16 cellular contexts compared by ENCODE assay signal in genomic region chr17:17128476-17129075, GRCh38.
DNase-seq lines count a peak whose midpoint lies in the region; ATAC-seq and TF ChIP-seq lines count a peak whose summit lies in the region.
"Had no signal": no experiment of that assay in that cellular context is flagged by ENCODE, and none has a peak within 500 bp of the region (broad histone marks: within the 10 kb centered on the region; RNA-seq: fewer than 3 reads in every experiment).

No MANE protein-coding gene starts in this region.

- H3K79me2 ChIP-seq in neural progenitor cell (ENCODE audit: low read depth) = peaks cover 3% of the 10 kb centered on the region

- no peak overlapping the region for H2AFZ ChIP-seq in neural progenitor cell (replicated peaks)

- 77 to 84% methylated on average over 14 of the region's 14 CpGs for WGBS in aorta, 2 donors

- H3K27ac ChIP-seq in neural progenitor cell = no peak overlapping the region
- H3K27ac ChIP-seq in aorta (ENCODE audit: low read depth in 1 of 2, low read length in 2 of 2) = no peak overlapping the region
- H3K27ac ChIP-seq: cardiac muscle cell had no signal

- no peak overlapping the region for H3K4me3 ChIP-seq in neural progenitor cell
- H3K4me3 ChIP-seq in aorta (ENCODE audit: low read length in 2 of 2) = no peak overlapping the region
- H3K4me3 ChIP-seq: cardiac muscle cell, GM12878 had no signal

- intact Hi-C loops in aorta (cut with DNase I) = no loop called here

- H3K9me3 ChIP-seq in neural progenitor cell (ENCODE audit: low read depth) (no peaks in the 10 kb centered on the region), aorta (ENCODE audit: control insufficient read depth, low read length) (no peaks in the 10 kb centered on the region)

- no peak overlapping the region for H3K9ac ChIP-seq in neural progenitor cell

- no peak overlapping the region for H3K4me2 ChIP-seq in neural progenitor cell

- H4K20me1 ChIP-seq in neural progenitor cell (ENCODE audit: low read depth) = peaks cover 31% of the 10 kb centered on the region

- H3K36me3 ChIP-seq in neural progenitor cell (no peaks in the 10 kb centered on the region), aorta (ENCODE audit: control insufficient read depth in 1 of 2, insufficient read depth in 2 of 2, low read length in 1 of 2) (no peaks in the 10 kb centered on the region)

- TF ChIP-seq CTCF in neural progenitor cell (IDR thresholded peaks at IDR 0.05) (no peak), osteocyte (IDR thresholded peaks at IDR 0.05) (no peak)

- H3K27me3 Mint-ChIP-seq in stimulated activated naive CD8-positive, alpha-beta T cell treated with anti-CD3 and anti-CD28 coated beads, Interleukin-15, amount 100 ng/mL, for 72 hours = no peaks in the 10 kb centered on the region
- H3K27me3 Mint-ChIP-seq in central memory CD8-positive, alpha-beta T cell = no peaks in the 10 kb centered on the region
- H3K27me3 Mint-ChIP-seq in neural progenitor cell (ENCODE audit: insufficient read depth, low read depth) = peaks cover 10% of the 10 kb centered on the region
- H3K27me3 Mint-ChIP-seq in osteocyte (ENCODE audit: unreplicated experiment) = no peaks in the 10 kb centered on the region
- H3K27me3 Mint-ChIP-seq: CD4-positive, alpha-beta T cell had no signal

- H3K4me1 ChIP-seq in neural progenitor cell = peaks cover 32% of the 10 kb centered on the region
- no peaks in the 10 kb centered on the region for H3K4me1 ChIP-seq in aorta (ENCODE audit: control insufficient read depth in 1 of 2, insufficient read depth in 2 of 2, low read length in 2 of 2)

- H3K27me3 ChIP-seq in neural progenitor cell (no peaks in the 10 kb centered on the region), aorta (ENCODE audit: control insufficient read depth in 1 of 2, insufficient read depth in 2 of 2, low read length in 1 of 2) (no peaks in the 10 kb centered on the region)
- H3K27me3 ChIP-seq: cardiac muscle cell had no signal

- no peak overlapping the region for H3K4me3 Mint-ChIP-seq in stimulated activated naive CD8-positive, alpha-beta T cell treated with anti-CD3 and anti-CD28 coated beads, Interleukin-15, amount 100 ng/mL, for 72 hours
- H3K4me3 Mint-ChIP-seq in central memory CD8-positive, alpha-beta T cell = no peak overlapping the region
- H3K4me3 Mint-ChIP-seq in neural progenitor cell = no peak overlapping the region
- no peak overlapping the region for H3K4me3 Mint-ChIP-seq in osteocyte (ENCODE audit: unreplicated experiment)
- H3K4me3 Mint-ChIP-seq: CD4-positive, alpha-beta T cell; neural crest cell had no signal

- peaks cover 36% of the 10 kb centered on the region for H3K4me1 Mint-ChIP-seq in stimulated activated naive CD8-positive, alpha-beta T cell treated with anti-CD3 and anti-CD28 coated beads, Interleukin-15, amount 100 ng/mL, for 72 hours
- peaks cover 53% of the 10 kb centered on the region for H3K4me1 Mint-ChIP-seq in central memory CD8-positive, alpha-beta T cell
- H3K4me1 Mint-ChIP-seq in neural progenitor cell (peaks cover 52% of the 10 kb centered on the region), osteocyte (ENCODE audit: unreplicated experiment) (peaks cover 18% of the 10 kb centered on the region)

- no peak for DNase-seq in stimulated activated naive CD8-positive, alpha-beta T cell treated with anti-CD3 and anti-CD28 coated beads, Interleukin-15, amount 100 ng/mL, for 72 hours
- DNase-seq in stimulated activated naive CD8-positive, alpha-beta T cell treated with anti-CD3 and anti-CD28 coated beads, Interleukin-15, Interleukin-2, amounts not matched to agents 100 U/mL and 50 U/mL, for 24 hours = no peak
- DNase-seq in central memory CD8-positive, alpha-beta T cell (ENCODE audit: low spot score in 2 of 2) = no peak
- DNase-seq in neural progenitor cell (ENCODE audit: low spot score) = no peak
- DNase-seq in osteocyte (ENCODE audit: extremely low spot score, unreplicated experiment) = no peak
- DNase-seq in NCI-H82 (lab: John Stamatoyannopoulos, UW) = no peak
- DNase-seq in aorta = no peak
- DNase-seq: activated CD8-positive, alpha-beta memory T cell treated with anti-CD3 and anti-CD28 coated beads, Interleukin-2, amount 50 U/mL, for 4 hours; activated effector memory CD4-positive, alpha-beta T cell treated with anti-CD3 and anti-CD28 coated beads, Interleukin-2, amount 50 U/mL, for 16 hours; CD4-positive, alpha-beta T cell; midbrain; NCI-H1417 treated with DMSO at 0.1 percent for 48 hours; stimulated activated CD4-positive, alpha-beta T cell treated with anti-CD3 and anti-CD28 coated beads, Interleukin-12 subunit alpha, Interleukin-12 subunit beta, amount 100 ng/mL, for 4 hours had no signal

- peaks cover 7% of the 10 kb centered on the region for H3F3A ChIP-seq in neural progenitor cell (ENCODE audit: low read depth)

- H3K9me3 Mint-ChIP-seq in stimulated activated naive CD8-positive, alpha-beta T cell treated with anti-CD3 and anti-CD28 coated beads, Interleukin-15, amount 100 ng/mL, for 72 hours = no peaks in the 10 kb centered on the region
- no peaks in the 10 kb centered on the region for H3K9me3 Mint-ChIP-seq in central memory CD8-positive, alpha-beta T cell
- H3K9me3 Mint-ChIP-seq in neural progenitor cell (no peaks in the 10 kb centered on the region), osteocyte (ENCODE audit: unreplicated experiment) (no peaks in the 10 kb centered on the region)
- H3K9me3 Mint-ChIP-seq: CD4-positive, alpha-beta T cell; neural crest cell had no signal

- peak overlapping the region; percentile 10 to 71 for H3K27ac Mint-ChIP-seq in stimulated activated naive CD8-positive, alpha-beta T cell treated with anti-CD3 and anti-CD28 coated beads, Interleukin-15, amount 100 ng/mL, for 72 hours
- peak overlapping the region; percentile 86 for H3K27ac Mint-ChIP-seq in central memory CD8-positive, alpha-beta T cell (ENCODE audit: low read depth)
- H3K27ac Mint-ChIP-seq in neural progenitor cell (peak overlapping the region; percentile 59), osteocyte (ENCODE audit: unreplicated experiment) (no peak overlapping the region)
- H3K27ac Mint-ChIP-seq: CD4-positive, alpha-beta T cell had no signal

- H3K36me3 Mint-ChIP-seq in central memory CD8-positive, alpha-beta T cell (ENCODE audit: insufficient read depth) = peaks cover 11% of the 10 kb centered on the region
- peaks cover 8% of the 10 kb centered on the region for H3K36me3 Mint-ChIP-seq in neural progenitor cell
- H3K36me3 Mint-ChIP-seq in osteocyte (ENCODE audit: unreplicated experiment) = peaks cover 14% of the 10 kb centered on the region

- ATAC-seq in stimulated activated naive CD8-positive, alpha-beta T cell treated with anti-CD3 and anti-CD28 coated beads, Interleukin-15, amount 100 ng/mL, for 72 hours = no peak
- ATAC-seq in stimulated activated naive CD8-positive, alpha-beta T cell treated with anti-CD3 and anti-CD28 coated beads, Interleukin-15, Interleukin-2, amounts not matched to agents 100 U/mL and 50 U/mL, for 24 hours = no peak
- no peak for ATAC-seq in central memory CD8-positive, alpha-beta T cell (replicated peaks; ENCODE audit: extremely low read depth, poor library complexity, severe bottlenecking)
- no peak for ATAC-seq in aorta (ENCODE audit: low FRiP score)
- ATAC-seq: GM12878 had no signal
